8 cellular contexts compared by ENCODE assay signal in genomic region chr5:40798856-40799210, GRCh38. TPM values are rescaled to one million over a fixed set of nuclear protein-coding genes. Genes with fewer than 3 reads are reported as not detected.
A peak's percentile ranks its signal among the peaks of the same experiment; 100 is the strongest.
DNase-seq lines count a peak whose midpoint lies in the region; ATAC-seq, FAIRE-seq and TF ChIP-seq lines count a peak whose summit lies in the region.

No MANE protein-coding gene starts in this region.

- intact Hi-C loops in CD4-positive, alpha-beta T cell (cut with DNase I, micrococcal nuclease): loop anchor here in 1 of 2 experiments (1.0 kb wide), 2 partner anchors 35 to 44 kb away; partner anchors contain the start of gene TTC33
- intact Hi-C loops in Panc1 (cut with micrococcal nuclease; ENCODE audit: unreplicated experiment): no loop called here
- intact Hi-C loops in endothelial cell of umbilical vein (cut with micrococcal nuclease): loop anchor here (1.0 kb wide), 2 partner anchors 36 to 44 kb away; partner anchors contain the start of genes RPL37 and TTC33
- intact Hi-C loops in posterior vena cava (cut with DNase I): no loop called here

- H4K20me1 ChIP-seq in endothelial cell of umbilical vein (replicated peaks; ENCODE audit: control insufficient read depth, extremely low read depth, insufficient read depth, low read length): no peaks in the 10 kb centered on the region

- peak overlapping the region; percentile 100 for H2AFZ ChIP-seq in endothelial cell of umbilical vein (ENCODE audit: low read depth, low read length)

- no peak for FAIRE-seq in endothelial cell of umbilical vein (lab: Jason Lieb, UNC)

- no peak for ATAC-seq in CD4-positive, alpha-beta T cell (ENCODE audit: poor library complexity)
- no peak for ATAC-seq in Panc1
- ATAC-seq in HG02763 (IDR thresholded peaks at IDR 0.05; ENCODE audit: unreplicated experiment): no peak

- H3K4me3 ChIP-seq in Panc1 (ENCODE audit: low read depth in 2 of 2, low read length in 2 of 2) (peak overlapping the region; percentile 96 to 99), endothelial cell of umbilical vein (replicated peaks in 1 of 3; ENCODE audit: insufficient read depth in 1 of 3, low read depth in 1 of 3, low read length in 3 of 3) (peak overlapping the region; percentile 89 to 96 (median 94))

- in situ Hi-C loops in Panc1 (cut with HindIII; ENCODE audit: low pct_unique_long_range_greater_than_20kb, low sequenced_read_pairs): no loop called here

- TF ChIP-seq POLR2A in endothelial cell of umbilical vein (IDR thresholded peaks at IDR 0.05; ENCODE audit: low read depth, low read length): no peak

- H3K4me3 Mint-ChIP-seq in CD4-positive, alpha-beta T cell: peak overlapping the region; percentile 94
- peak overlapping the region; percentile 86 for H3K4me3 Mint-ChIP-seq in osteocyte (ENCODE audit: unreplicated experiment)

- H3K9me1 ChIP-seq in endothelial cell of umbilical vein (replicated peaks; ENCODE audit: control insufficient read depth, extremely low read depth, insufficient read depth, low read length): no peaks in the 10 kb centered on the region

- peak overlapping the region; percentile 84 for H3K27ac ChIP-seq in CD4-positive, alpha-beta T cell (ENCODE audit: low read depth, low read length)
- peak overlapping the region; percentile 92 for H3K27ac ChIP-seq in Panc1 (ENCODE audit: low read length)
- peak overlapping the region; percentile 84 for H3K27ac ChIP-seq in endothelial cell of umbilical vein (ENCODE audit: insufficient read depth, low read depth, low read length)

- BruUV-seq in Panc1 (replicated peaks; lab: Mats Ljungman, UMichigan) (no TSS peak), endothelial cell of umbilical vein (replicated peaks; lab: Mats Ljungman, UMichigan) (no TSS peak)

- H3K36me3 Mint-ChIP-seq in CD4-positive, alpha-beta T cell (ENCODE audit: low read depth): peaks cover 24% of the 10 kb centered on the region
- H3K36me3 Mint-ChIP-seq in osteocyte (ENCODE audit: unreplicated experiment): peaks cover 2% of the 10 kb centered on the region

- TF ChIP-seq CTCF in CD4-positive, alpha-beta T cell (IDR thresholded peaks at IDR 0.05): no peak
- TF ChIP-seq CTCF in Panc1 (IDR thresholded peaks at IDR 0.05) (no peak), endothelial cell of umbilical vein (IDR thresholded peaks at IDR 0.05; ENCODE audit: extremely low read depth in 1 of 2, insufficient read depth in 1 of 2, low read depth in 1 of 2, low read length in 2 of 2) (no peak), osteocyte (IDR thresholded peaks at IDR 0.05) (no peak)

- peaks cover 37% of the 10 kb centered on the region for H3K79me2 ChIP-seq in endothelial cell of umbilical vein (ENCODE audit: control insufficient read depth, insufficient read depth, low read length)

- no peak for DNase-seq in CD4-positive, alpha-beta T cell
- DNase-seq in Panc1 (ENCODE audit: low read depth, low spot score) (no peak), endothelial cell of umbilical vein (ENCODE audit: low read depth, low spot score) (no peak), osteocyte (ENCODE audit: extremely low spot score, unreplicated experiment) (no peak), NCI-H1417 treated with DMSO at 0.1 percent for 48 hours (lab: John Stamatoyannopoulos, UW) (no peak), SHP77 (lab: John Stamatoyannopoulos, UW) (no peak), posterior vena cava (ENCODE audit: low spot score) (no peak)

- H3K27me3 Mint-ChIP-seq in CD4-positive, alpha-beta T cell: no peaks in the 10 kb centered on the region
- no peaks in the 10 kb centered on the region for H3K27me3 Mint-ChIP-seq in osteocyte (ENCODE audit: unreplicated experiment)

- dilution Hi-C loops in endothelial cell of umbilical vein (cut with MboI; ENCODE audit: extremely low pct_ligation_motif_present, low sequenced_read_pairs): no loop called here

- H3K9me3 Mint-ChIP-seq in CD4-positive, alpha-beta T cell: no peaks in the 10 kb centered on the region
- no peaks in the 10 kb centered on the region for H3K9me3 Mint-ChIP-seq in osteocyte (ENCODE audit: unreplicated experiment)

- H3K9me3 ChIP-seq in CD4-positive, alpha-beta T cell (ENCODE audit: control insufficient read depth, low read length): no peaks in the 10 kb centered on the region
- no peaks in the 10 kb centered on the region for H3K9me3 ChIP-seq in Panc1 (ENCODE audit: control insufficient read depth, insufficient read depth, low read depth, low read length)
- no peaks in the 10 kb centered on the region for H3K9me3 ChIP-seq in endothelial cell of umbilical vein (replicated peaks; ENCODE audit: control insufficient read depth, insufficient read depth, low read length)

- POLR2A ChIA-PET in CD4-positive, alpha-beta T cell (lab: Charles Lee): interaction anchor here (0.6 to 2.9 kb wide), 7 partner anchors 9 to 54 kb away, joined by 3 to 18 read pairs (median 3); partner anchors contain the start of genes CARD6 and RPL37
- POLR2A ChIA-PET in Panc1 (lab: Charles Lee) (interaction anchor here (0.6 kb wide), 1 partner anchor 1042 kb away, joined by 8 read pairs; no protein-coding TSS in a partner anchor), endothelial cell of umbilical vein (lab: Charles Lee) (interaction anchor here (0.6 to 0.7 kb wide), 4 partner anchors 29 to 466 kb away, joined by 3 to 6 read pairs (median 4); no protein-coding TSS in a partner anchor)

- H3K4me1 ChIP-seq in Panc1 (ENCODE audit: control insufficient read depth, insufficient read depth, low read length) (peaks cover 17% of the 10 kb centered on the region), endothelial cell of umbilical vein (ENCODE audit: control insufficient read depth, extremely low read depth, insufficient read depth, low read length) (peaks cover 19% of the 10 kb centered on the region)

- H3K9ac ChIP-seq in endothelial cell of umbilical vein (replicated peaks; ENCODE audit: extremely low read depth, insufficient read depth, low read length): peak overlapping the region; percentile 89

- H3K27me3 ChIP-seq in CD4-positive, alpha-beta T cell (ENCODE audit: control insufficient read depth, insufficient read depth, low read length): no peaks in the 10 kb centered on the region
- H3K27me3 ChIP-seq in Panc1 (ENCODE audit: control insufficient read depth, insufficient read depth, low read length) (no peaks in the 10 kb centered on the region), endothelial cell of umbilical vein (ENCODE audit: control insufficient read depth in 2 of 2, insufficient read depth in 2 of 2, low read length in 2 of 2) (no peaks in the 10 kb centered on the region)

- H3K36me3 ChIP-seq in Panc1 (ENCODE audit: control insufficient read depth, insufficient read depth, low read length) (peaks cover 3% of the 10 kb centered on the region; the same call in 1 of the 2 replicates), endothelial cell of umbilical vein (ENCODE audit: control insufficient read depth in 2 of 2, extremely low read depth in 1 of 2, insufficient read depth in 2 of 2, low read length in 2 of 2) (no peaks in the 10 kb centered on the region)

- peak overlapping the region; percentile 85 for H3K27ac Mint-ChIP-seq in CD4-positive, alpha-beta T cell
- H3K27ac Mint-ChIP-seq in osteocyte (ENCODE audit: unreplicated experiment): peak overlapping the region; percentile 86

- peak overlapping the region; percentile 96 for H3K4me2 ChIP-seq in endothelial cell of umbilical vein (ENCODE audit: insufficient read depth, low read length)

- peaks cover 42% of the 10 kb centered on the region for H3K4me1 Mint-ChIP-seq in CD4-positive, alpha-beta T cell (ENCODE audit: low read depth)
- H3K4me1 Mint-ChIP-seq in osteocyte (ENCODE audit: unreplicated experiment): peaks cover 36% of the 10 kb centered on the region

- CTCF ChIA-PET in CD4-positive, alpha-beta T cell (lab: Charles Lee): interaction anchor here (0.6 to 1.1 kb wide), 6 partner anchors 9 to 1259 kb away, joined by 3 to 5 read pairs (median 3); partner anchors contain the start of gene TTC33
- CTCF ChIA-PET in Panc1 (lab: Charles Lee) (interaction anchor here (0.6 to 0.7 kb wide), 3 partner anchors 48 to 1213 kb away, joined by 5 to 11 read pairs (median 6); no protein-coding TSS in a partner anchor), endothelial cell of umbilical vein (lab: Charles Lee) (interaction anchor here (0.6 to 1.5 kb wide), 15 partner anchors 8 to 621 kb away, joined by 3 to 7 read pairs (median 3); partner anchors contain the start of gene RPL37)

RNA-seq across cellular contexts. Expression of gene PRKAA1, which starts 0.7 kb away (rescaled TPM):
- 100 to 1,000 TPM; 102 to 105 TPM for total RNA-seq in CD4-positive, alpha-beta T cell
- total RNA-seq in Panc1 (2021; ENCODE audit: unreplicated experiment) (75.8 TPM), endothelial cell of umbilical vein (83.5 and 97.2 TPM in 2 replicates), osteocyte (85.2 and 91.1 TPM in 2 replicates), posterior vena cava (100 to 1,000 TPM in 1 of 2 donors, 10 to 100 TPM in 1; 98.8 to 102 TPM)
- 36.6 TPM for polyA plus RNA-seq in Panc1 (2012; ENCODE audit: insufficient read length)
- 25.5 and 37.0 TPM in 2 replicates for polyA plus RNA-seq in endothelial cell of umbilical vein
- 24.9 and 30.5 TPM in 2 replicates for polyA plus RNA-seq in endothelial cell of umbilical vein (2011; cell fraction: cytosol; rRNA removed)
- 163 and 208 TPM in 2 replicates for polyA plus RNA-seq in endothelial cell of umbilical vein (2011; cell fraction: nucleus; rRNA removed)
- polyA plus RNA-seq in endothelial cell of umbilical vein (2012): 45.4 and 73.0 TPM in 2 replicates
- polyA minus RNA-seq in endothelial cell of umbilical vein: 52.0 and 52.3 TPM in 2 replicates
- polyA minus RNA-seq in endothelial cell of umbilical vein (2011; cell fraction: cytosol; rRNA and poly(A)+ RNA removed): 48.2 TPM
- polyA minus RNA-seq in endothelial cell of umbilical vein (2011; cell fraction: nucleus; rRNA and poly(A)+ RNA removed): 82.1 and 109 TPM in 2 replicates

RNA-seq across cellular contexts. Expression of gene RPL37, which starts 36.2 kb away (rescaled TPM):
- 1,000 to 10,000 TPM; 2,845 to 2,986 TPM for total RNA-seq in CD4-positive, alpha-beta T cell
- 916 TPM for total RNA-seq in Panc1 (2021; ENCODE audit: unreplicated experiment)
- polyA plus RNA-seq in Panc1 (2012; ENCODE audit: insufficient read length): 2,029 TPM
- total RNA-seq in endothelial cell of umbilical vein: 1,348 and 1,380 TPM in 2 replicates
- polyA plus RNA-seq in endothelial cell of umbilical vein: 259 and 274 TPM in 2 replicates
- 713 and 717 TPM in 2 replicates for polyA plus RNA-seq in endothelial cell of umbilical vein (2011; cell fraction: cytosol; rRNA removed)
- 198 and 377 TPM in 2 replicates for polyA plus RNA-seq in endothelial cell of umbilical vein (2011; cell fraction: nucleus; rRNA removed)
- polyA plus RNA-seq in endothelial cell of umbilical vein (2012): 2,072 and 2,765 TPM in 2 replicates
- 1,095 and 1,451 TPM in 2 replicates for polyA minus RNA-seq in endothelial cell of umbilical vein
- 1,353 TPM for polyA minus RNA-seq in endothelial cell of umbilical vein (2011; cell fraction: cytosol; rRNA and poly(A)+ RNA removed)
- 127 and 132 TPM in 2 replicates for polyA minus RNA-seq in endothelial cell of umbilical vein (2011; cell fraction: nucleus; rRNA and poly(A)+ RNA removed)
- total RNA-seq in osteocyte: 1,134 and 1,223 TPM in 2 replicates
- total RNA-seq in posterior vena cava: 100 to 1,000 TPM; 738 to 822 TPM

RNA-seq across cellular contexts. Expression of gene CARD6, which starts 42.3 kb away (rescaled TPM):
- total RNA-seq in CD4-positive, alpha-beta T cell: under 1 TPM; 0.16 to 0.53 TPM
- total RNA-seq in Panc1 (2021; ENCODE audit: unreplicated experiment) (0.49 TPM), endothelial cell of umbilical vein (21.1 and 23.8 TPM in 2 replicates), osteocyte (0.73 and 1.1 TPM in 2 replicates), posterior vena cava (10 to 100 TPM; 12.8 to 14.9 TPM)
- 0.05 TPM for polyA plus RNA-seq in Panc1 (2012; ENCODE audit: insufficient read length)
- polyA plus RNA-seq in endothelial cell of umbilical vein: 11.0 and 11.3 TPM in 2 replicates
- 14.5 and 15.1 TPM in 2 replicates for polyA plus RNA-seq in endothelial cell of umbilical vein (2011; cell fraction: cytosol; rRNA removed)
- polyA plus RNA-seq in endothelial cell of umbilical vein (2011; cell fraction: nucleus; rRNA removed): 9.3 and 10.7 TPM in 2 replicates
- 13.2 and 19.0 TPM in 2 replicates for polyA plus RNA-seq in endothelial cell of umbilical vein (2012)
- 18.7 and 19.9 TPM in 2 replicates for polyA minus RNA-seq in endothelial cell of umbilical vein
- 7.4 TPM for polyA minus RNA-seq in endothelial cell of umbilical vein (2011; cell fraction: cytosol; rRNA and poly(A)+ RNA removed)
- 7.4 and 11.3 TPM in 2 replicates for polyA minus RNA-seq in endothelial cell of umbilical vein (2011; cell fraction: nucleus; rRNA and poly(A)+ RNA removed)

RNA-seq across cellular contexts. Expression of gene TTC33, which starts 43.1 kb away (rescaled TPM):
- total RNA-seq in CD4-positive, alpha-beta T cell: 10 to 100 TPM in 1 of 2 experiments, 1 to 10 TPM in 1; 8.7 to 12.0 TPM
- total RNA-seq in Panc1 (2021; ENCODE audit: unreplicated experiment): 12.6 TPM
- polyA plus RNA-seq in Panc1 (2012; ENCODE audit: insufficient read length): 7.1 TPM
- total RNA-seq in endothelial cell of umbilical vein: 11.7 and 14.2 TPM in 2 replicates
- 1.4 and 2.2 TPM in 2 replicates for polyA plus RNA-seq in endothelial cell of umbilical vein
- 3.4 and 3.6 TPM in 2 replicates for polyA plus RNA-seq in endothelial cell of umbilical vein (2011; cell fraction: cytosol; rRNA removed)
- polyA plus RNA-seq in endothelial cell of umbilical vein (2011; cell fraction: nucleus; rRNA removed): 8.6 and 9.5 TPM in 2 replicates
- 9.5 and 12.2 TPM in 2 replicates for polyA plus RNA-seq in endothelial cell of umbilical vein (2012)
- polyA minus RNA-seq in endothelial cell of umbilical vein: 3.6 and 4.6 TPM in 2 replicates
- polyA minus RNA-seq in endothelial cell of umbilical vein (2011; cell fraction: cytosol; rRNA and poly(A)+ RNA removed): 12.0 TPM
- polyA minus RNA-seq in endothelial cell of umbilical vein (2011; cell fraction: nucleus; rRNA and poly(A)+ RNA removed): 4.8 and 8.8 TPM in 2 replicates
- total RNA-seq in osteocyte: 18.1 and 18.2 TPM in 2 replicates
- 10 to 100 TPM; 13.3 to 18.2 TPM for total RNA-seq in posterior vena cava
